Comparison of ENCODE assay signal across 22 cellular contexts in genomic region chr3:69562001-69562400, GRCh38.
DNase-seq lines count a peak whose midpoint lies in the region; ATAC-seq, FAIRE-seq and TF ChIP-seq lines count a peak whose summit lies in the region.
"Had no signal": no experiment of that assay in that cellular context is flagged by ENCODE, and none has a peak within 500 bp of the region (broad histone marks: within the 10 kb centered on the region; RNA-seq: fewer than 3 reads in every experiment).

No MANE protein-coding gene starts in this region.

- no peak for TF ChIP-seq EP300 in gastroesophageal sphincter (IDR thresholded peaks at IDR 0.05)

- H3K4me3 ChIP-seq in fibroblast of mammary gland (ENCODE audit: control insufficient read depth, low read depth, low read length) (no peak overlapping the region), lower lobe of right lung (no peak overlapping the region), gastroesophageal sphincter (no peak overlapping the region)
- H3K4me3 ChIP-seq: BLaER1, MG63, PC-9 had no signal

- H3K36me3 ChIP-seq in lower lobe of right lung (no peaks in the 10 kb centered on the region), gastroesophageal sphincter (no peaks in the 10 kb centered on the region)
- H3K36me3 ChIP-seq: BLaER1, MG63 had no signal

- no peaks in the 10 kb centered on the region for H3K9me3 ChIP-seq in lower lobe of right lung
- H3K9me3 ChIP-seq in gastroesophageal sphincter, result no peaks in the 10 kb centered on the region
- H3K9me3 ChIP-seq: BLaER1, MG63 had no signal

- H3K27ac ChIP-seq in lower lobe of right lung (no peak overlapping the region), gastroesophageal sphincter (no peak overlapping the region)
- H3K27ac ChIP-seq: BLaER1, PC-9 had no signal

- DNase-seq in left ventricle myocardium superior, result no peak
- DNase-seq in cardiac septum (ENCODE audit: low spot score), result no peak
- DNase-seq in fibroblast of mammary gland (ENCODE audit: low read depth), result peak; percentile 22
- DNase-seq in lower lobe of right lung, result no peak
- DNase-seq in glomerular visceral epithelial cell (ENCODE audit: extremely low spot score), result no peak
- DNase-seq in frontal cortex (ENCODE audit: low spot score in 2 of 2), result no peak
- DNase-seq: CD4-positive, CD25-positive, alpha-beta regulatory T cell; IMR-90; KG1; MG63; NCI-H2029; NCI-H446 treated with DMSO at 0.1 percent for 48 hours; NCI-H526; NCI-H82; NK-92 treated with Interleukin-12 subunit alpha and Interleukin-12 subunit beta, amount 100 ng/mL, for 24 hours; PC-9; SHP77 had no signal

- H3K27me3 ChIP-seq in lower lobe of right lung (ENCODE audit: low read depth), result no peaks in the 10 kb centered on the region
- H3K27me3 ChIP-seq in gastroesophageal sphincter, result no peaks in the 10 kb centered on the region
- H3K27me3 ChIP-seq: BLaER1, MG63 had no signal

- intact Hi-C loops in left ventricle myocardium superior (cut with micrococcal nuclease) (no loop called here), cardiac septum (cut with DNase I) (no loop called here), lower lobe of right lung (cut with DNase I) (no loop called here)

- ATAC-seq in left ventricle myocardium superior (peak; percentile 28), lower lobe of right lung (peak; percentile 37 to 55), gastroesophageal sphincter (no peak)

- WGBS in gastroesophageal sphincter (ENCODE audit: low coverage in 1 of 2), 2 donors, result 36 to 53% methylated on average over 4 of the region's 4 CpGs

- TF ChIP-seq CTCF in fibroblast of mammary gland (conservative IDR thresholded peaks at IDR 0.05; ENCODE audit: control insufficient read depth, insufficient read depth, low read depth, low read length) (no peak), lower lobe of right lung (IDR thresholded peaks at IDR 0.05) (no peak), gastroesophageal sphincter (IDR thresholded peaks at IDR 0.05) (no peak)

- FAIRE-seq in frontal cortex (lab: Jason Lieb, UNC), result no peak
- FAIRE-seq: A204.1, D721Med, H54 had no signal

- H3K4me1 ChIP-seq in lower lobe of right lung (peaks cover 37% of the 10 kb centered on the region), gastroesophageal sphincter (peaks cover 0 to 8% (median 6%) of the 10 kb centered on the region in 3 donors)
- H3K4me1 ChIP-seq: BLaER1 had no signal

- TF ChIP-seq POLR2A in gastroesophageal sphincter (IDR thresholded peaks at IDR 0.05), result no peak
